In genomic region chr11:128790200-128790599, GRCh38 we compare ENCODE assay signal across 13 cellular contexts.
DNase-seq lines count a peak whose midpoint lies in the region; ATAC-seq and TF ChIP-seq lines count a peak whose summit lies in the region.
"Had no signal": no experiment of that assay in that cellular context is flagged by ENCODE, and none has a peak within 500 bp of the region (broad histone marks: within the 10 kb centered on the region; RNA-seq: fewer than 3 reads in every experiment).

No MANE protein-coding gene starts in this region.

- H3K9me3 ChIP-seq in HAP-1 (no peaks in the 10 kb centered on the region), body of pancreas (no peaks in the 10 kb centered on the region)
- H3K9me3 ChIP-seq: gastrocnemius medialis, psoas muscle had no signal

- no peaks in the 10 kb centered on the region for H3K27me3 ChIP-seq in HAP-1 (ENCODE audit: low read depth)
- H3K27me3 ChIP-seq in body of pancreas = no peaks in the 10 kb centered on the region
- H3K27me3 ChIP-seq: gastrocnemius medialis had no signal

- DNase-seq in HAP-1 (ENCODE audit: low spot score in 2 of 2) (peak; percentile 45 to 74), body of pancreas (peak; percentile 47 to 63 (median 58)), hypothalamus (lab: John Stamatoyannopoulos, UW) (peak in 44 of 51 donors; percentile 3 to 87 (median 58)), retina (peak; percentile 77), NCI-H1930 (lab: John Stamatoyannopoulos, UW) (no peak)
- DNase-seq in stimulated activated naive CD8-positive, alpha-beta T cell treated with anti-CD3 and anti-CD28 coated beads, Interleukin-15, Interleukin-2, amounts not matched to agents 100 U/mL and 50 U/mL, for 24 hours = no peak
- DNase-seq: gastrocnemius medialis; Karpas-422; psoas muscle; stimulated activated CD8-positive, alpha-beta memory T cell treated with anti-CD3 and anti-CD28 coated beads, Interleukin-4, amount 100 ng/mL, for 48 hours had no signal

- ATAC-seq in body of pancreas (peak; percentile 88), GM19452 (IDR thresholded peaks at IDR 0.05; ENCODE audit: unreplicated experiment) (no peak), HG03565 (IDR thresholded peaks at IDR 0.05; ENCODE audit: unreplicated experiment) (no peak)
- ATAC-seq in stimulated activated naive CD8-positive, alpha-beta T cell treated with anti-CD3 and anti-CD28 coated beads, Interleukin-15, Interleukin-2, amounts not matched to agents 100 U/mL and 50 U/mL, for 24 hours = no peak
- ATAC-seq: gastrocnemius medialis, psoas muscle had no signal

- intact Hi-C loops in body of pancreas (cut with DNase I) = no loop called here

- TF ChIP-seq POLR2A in body of pancreas (IDR thresholded peaks at IDR 0.05) = no peak

- 35 to 37% methylated on average over 11 of the region's 11 CpGs for WGBS in body of pancreas, 2 donors

- peak overlapping the region in 1 of 4 donors; percentile 10 for H3K27ac ChIP-seq in body of pancreas
- H3K27ac ChIP-seq: gastrocnemius medialis, psoas muscle, VCaP had no signal

- in situ Hi-C loops in HAP-1 (cut with MboI; ENCODE audit: low sequenced_read_pairs) = no loop called here

- TF ChIP-seq CTCF in body of pancreas (IDR thresholded peaks at IDR 0.05) = no peak

- no peaks in the 10 kb centered on the region for H3K36me3 ChIP-seq in HAP-1 (replicated peaks)
- H3K36me3 ChIP-seq in body of pancreas (replicated peaks in 1 of 2; ENCODE audit: insufficient read depth in 1 of 2, low read depth in 2 of 2) = no peaks in the 10 kb centered on the region
- H3K36me3 ChIP-seq: gastrocnemius medialis had no signal

- no peak overlapping the region for H3K4me3 ChIP-seq in HAP-1
- no peak overlapping the region for H3K4me3 ChIP-seq in body of pancreas
- H3K4me3 ChIP-seq: gastrocnemius medialis, psoas muscle had no signal

- H3K4me1 ChIP-seq in HAP-1 (peaks cover 4% of the 10 kb centered on the region), body of pancreas (no peaks in the 10 kb centered on the region)
- H3K4me1 ChIP-seq: gastrocnemius medialis, psoas muscle had no signal

Comparison
In these comparisons a context has a peak if more than half of its experiments do, and no peak if none do; other contexts are left out.
1. DNase-seq: peak in HAP-1 (2 of 2), body of pancreas (4 of 4), hypothalamus (44 of 51) and retina (single experiment); none in stimulated activated naive CD8-positive, alpha-beta T cell treated with anti-CD3 and anti-CD28 coated beads, Interleukin-15, Interleukin-2, amounts not matched to agents 100 U/mL and 50 U/mL, for 24 hours (single experiment) and NCI-H1930 (0 of 2).